Comparison of ENCODE assay signal across 8 cellular contexts in genomic region chr17:29722411-29723198, GRCh38.
DNase-seq lines count a peak whose midpoint lies in the region; ATAC-seq and TF ChIP-seq lines count a peak whose summit lies in the region.

No MANE protein-coding gene starts in this region.

- intact Hi-C loops in sciatic nerve (cut with DNase I) = no loop called here

- H3K4me3 Mint-ChIP-seq in activated CD4-positive, alpha-beta memory T cell treated with anti-CD3 and anti-CD28 coated beads, Interleukin-2, amount 10 ng/mL, durations not matched to agents 7 days and 5 days = no peak overlapping the region

- peak overlapping the region; percentile 45; the same call in 1 of the 2 replicates for H3K4me3 ChIP-seq in GM08714 (ENCODE audit: low read length)
- H3K4me3 ChIP-seq in foreskin fibroblast (ENCODE audit: low read depth in 1 of 2, low read length in 2 of 2) = peak overlapping the region in 1 of 2 donors; percentile 46

- peak; percentile 71 for ATAC-seq in GM21423 (IDR thresholded peaks at IDR 0.05; ENCODE audit: unreplicated experiment)
- ATAC-seq in sciatic nerve = peak; percentile 97

- no peaks in the 10 kb centered on the region for H3K9me3 Mint-ChIP-seq in activated CD4-positive, alpha-beta memory T cell treated with anti-CD3 and anti-CD28 coated beads, Interleukin-2, amount 10 ng/mL, durations not matched to agents 7 days and 5 days

- CTCF ChIA-PET in activated CD4-positive, alpha-beta memory T cell treated with anti-CD3 and anti-CD28 coated beads, Interleukin-2, amount 10 ng/mL, durations not matched to agents 7 days and 5 days (lab: Charles Lee) = interaction anchor here (0.6 to 1.4 kb wide), 8 partner anchors 13 to 1410 kb away, joined by 3 to 7 read pairs (median 5); no protein-coding TSS in a partner anchor

- peaks cover 50% of the 10 kb centered on the region for H3K4me1 Mint-ChIP-seq in activated CD4-positive, alpha-beta memory T cell treated with anti-CD3 and anti-CD28 coated beads, Interleukin-2, amount 10 ng/mL, durations not matched to agents 7 days and 5 days

- no peaks in the 10 kb centered on the region for H3K27me3 Mint-ChIP-seq in activated CD4-positive, alpha-beta memory T cell treated with anti-CD3 and anti-CD28 coated beads, Interleukin-2, amount 10 ng/mL, durations not matched to agents 7 days and 5 days

- peak overlapping the region; percentile 4 for H3K27ac Mint-ChIP-seq in activated CD4-positive, alpha-beta memory T cell treated with anti-CD3 and anti-CD28 coated beads, Interleukin-2, amount 10 ng/mL, durations not matched to agents 7 days and 5 days

- TF ChIP-seq CTCF in foreskin fibroblast (IDR thresholded peaks at IDR 0.05; ENCODE audit: low read depth, low read length) = no peak

- in situ Hi-C loops in KBM-7 (cut with MboI; ENCODE audit: low pct_unique_long_range_greater_than_20kb, low sequenced_read_pairs) = no loop called here

- POLR2A ChIA-PET in activated CD4-positive, alpha-beta memory T cell treated with anti-CD3 and anti-CD28 coated beads, Interleukin-2, amount 10 ng/mL, durations not matched to agents 7 days and 5 days (lab: Charles Lee) = interaction anchor here (0.8 to 3.3 kb wide), 9 partner anchors 9 to 155 kb away, joined by 3 to 31 read pairs (median 4); no protein-coding TSS in a partner anchor

- H3K36me3 Mint-ChIP-seq in activated CD4-positive, alpha-beta memory T cell treated with anti-CD3 and anti-CD28 coated beads, Interleukin-2, amount 10 ng/mL, durations not matched to agents 7 days and 5 days (ENCODE audit: low read depth) = peaks cover 30% of the 10 kb centered on the region

- peak; percentile 96 for DNase-seq in KBM-7
- peak; percentile 26 for DNase-seq in activated CD4-positive, alpha-beta memory T cell treated with anti-CD3 and anti-CD28 coated beads, Interleukin-2, amount 10 ng/mL, durations not matched to agents 7 days and 5 days
- DNase-seq in foreskin fibroblast = peak; percentile 74 to 81
- no peak for DNase-seq in sciatic nerve (ENCODE audit: low spot score)
- DNase-seq in NCI-H2227 (lab: John Stamatoyannopoulos, UW; ENCODE audit: unreplicated experiment) = no peak
- no peak for DNase-seq in HT-29 (ENCODE audit: low spot score)

Comparison
In these comparisons a context has a peak if more than half of its experiments do, and no peak if none do; other contexts are left out.
1. DNase-seq: peak in KBM-7 (single experiment), activated CD4-positive, alpha-beta memory T cell treated with anti-CD3 and anti-CD28 coated beads, Interleukin-2, amount 10 ng/mL, durations not matched to agents 7 days and 5 days (single experiment) and foreskin fibroblast (2 of 2); none in sciatic nerve (single experiment), NCI-H2227 (single experiment) and HT-29 (single experiment).